Comparison of ENCODE assay signal across 15 cellular contexts in genomic region chr4:6857009-6857882, GRCh38. TPM values are rescaled to one million over a fixed set of nuclear protein-coding genes. Genes with fewer than 3 reads are reported as not detected.
DNase-seq lines count a peak whose midpoint lies in the region; ATAC-seq and TF ChIP-seq lines count a peak whose summit lies in the region.
"Had no signal": no experiment of that assay in that cellular context is flagged by ENCODE, and none has a peak within 500 bp of the region (broad histone marks: within the 10 kb centered on the region; RNA-seq: fewer than 3 reads in every experiment).

No MANE protein-coding gene starts in this region.

- TF ChIP-seq POLR2A in transverse colon (IDR thresholded peaks at IDR 0.05), result no peak

- H4K20me1 ChIP-seq in KMS-11 (ENCODE audit: insufficient read depth), result no peaks in the 10 kb centered on the region

- intact Hi-C loops in transverse colon (cut with DNase I; ENCODE audit: low total_unique reads), result no loop called here

- H2AFZ ChIP-seq in KMS-11 (ENCODE audit: low read depth), result no peak overlapping the region

- H3K9me3 ChIP-seq in transverse colon, result no peaks in the 10 kb centered on the region
- H3K9me3 ChIP-seq: esophagus squamous epithelium, thyroid gland had no signal

- WGBS in transverse colon (ENCODE audit: low coverage in 1 of 2), 2 donors, result 93 to 94% methylated on average over 4 to 6 of the region's 6 CpGs

- peak; percentile 28 for DNase-seq in AG10803 (ENCODE audit: low read depth)
- DNase-seq in fibroblast of gingiva (ENCODE audit: low read depth), result peak; percentile 77
- DNase-seq in medulla oblongata (ENCODE audit: extremely low spot score), result peak; percentile 51
- DNase-seq in stimulated activated CD4-positive, alpha-beta T cell treated with anti-CD3 and anti-CD28 coated beads, Interleukin-4, amount 100 ng/mL, for 1 hour, result no peak
- DNase-seq in transverse colon, result no peak
- DNase-seq: activated B cell treated with CpG ODN at 0.5 μM for 24 hours; activated naive CD8-positive, alpha-beta T cell treated with anti-CD3 and anti-CD28 coated beads, Interleukin-2, amount 10 ng/mL, durations not matched to agents 7 days and 5 days; esophagus squamous epithelium; NCI-H1694; NCI-H226; small intestine; thyroid gland had no signal

- no peak overlapping the region for H3K4me3 ChIP-seq in AG10803 (ENCODE audit: low read length)
- peak overlapping the region; percentile 11 for H3K4me3 ChIP-seq in KMS-11 (IDR thresholded peaks at IDR 0.05; ENCODE audit: insufficient read depth, low read depth, low read length)
- no peak overlapping the region for H3K4me3 ChIP-seq in transverse colon
- H3K4me3 ChIP-seq: esophagus squamous epithelium, thyroid gland had no signal

- H3K79me2 ChIP-seq in KMS-11 (ENCODE audit: insufficient read depth, low read depth), result peaks cover 10% of the 10 kb centered on the region; the same call in 1 of the 2 replicates

- H3K27me3 ChIP-seq in KMS-11 (ENCODE audit: insufficient read depth, low read depth), result no peaks in the 10 kb centered on the region
- no peaks in the 10 kb centered on the region for H3K27me3 ChIP-seq in transverse colon
- H3K27me3 ChIP-seq: esophagus squamous epithelium, thyroid gland had no signal

- ATAC-seq in GM21390 (IDR thresholded peaks at IDR 0.05; ENCODE audit: unreplicated experiment), result no peak
- ATAC-seq in HG02884 (IDR thresholded peaks at IDR 0.05; ENCODE audit: unreplicated experiment), result no peak

- H3K9ac ChIP-seq in KMS-11, result peak overlapping the region; percentile 60; the same call in 1 of the 2 replicates

- no peaks in the 10 kb centered on the region for H3K36me3 ChIP-seq in KMS-11 (ENCODE audit: insufficient read depth)
- peaks cover 0 to 33% (median 13%) of the 10 kb centered on the region in 4 donors for H3K36me3 ChIP-seq in transverse colon

- TF ChIP-seq CTCF in AG10803 (conservative IDR thresholded peaks at IDR 0.05; ENCODE audit: low read length) (no peak), KMS-11 (conservative IDR thresholded peaks at IDR 0.05; ENCODE audit: low read depth, low read length) (no peak), transverse colon (IDR thresholded peaks at IDR 0.05) (no peak)

- H3K4me1 ChIP-seq in KMS-11 (ENCODE audit: low read depth, poor library complexity, severe bottlenecking) (peaks cover 56% of the 10 kb centered on the region), transverse colon (peaks cover 0 to 14% (median 0%) of the 10 kb centered on the region in 4 donors)

- no peak for TF ChIP-seq EP300 in transverse colon (IDR thresholded peaks at IDR 0.05; ENCODE audit: low read depth)

- peak overlapping the region; percentile 86 for H3K27ac ChIP-seq in KMS-11
- H3K27ac ChIP-seq in transverse colon, result no peak overlapping the region
- H3K27ac ChIP-seq: thyroid gland had no signal

- in situ Hi-C loops in transverse colon (cut with MboI; ENCODE audit: low pct_ligation_motif_present in 1 of 4, low pct_unique_long_range_greater_than_20kb in 1 of 4, low sequenced_read_pairs in 3 of 4), result no loop called here

- H3K4me2 ChIP-seq in KMS-11, result peak overlapping the region; percentile 78

RNA-seq across cellular contexts. Expression of gene TBC1D14, which starts 52.4 kb away (rescaled TPM):
- total RNA-seq in transverse colon, result 10 to 100 TPM; 42.6 to 56.9 (median 54.0) TPM

Comparison
In these comparisons a context has a peak if more than half of its experiments do, and no peak if none do; other contexts are left out.
1. DNase-seq: peak in AG10803 (single experiment), fibroblast of gingiva (single experiment) and medulla oblongata (single experiment); none in stimulated activated CD4-positive, alpha-beta T cell treated with anti-CD3 and anti-CD28 coated beads, Interleukin-4, amount 100 ng/mL, for 1 hour (single experiment) and transverse colon (single experiment).